8 cellular contexts compared by ENCODE assay signal in genomic region chr12:131783915-131784541, GRCh38. TPM values are rescaled to one million over a fixed set of nuclear protein-coding genes. Genes with fewer than 3 reads are reported as not detected.
A peak's percentile ranks its signal among the peaks of the same experiment; 100 is the strongest.
DNase-seq lines count a peak whose midpoint lies in the region; ATAC-seq and TF ChIP-seq lines count a peak whose summit lies in the region.

No MANE protein-coding gene starts in this region.

- no peaks in the 10 kb centered on the region for H3K9me3 Mint-ChIP-seq in chondrocyte (ENCODE audit: low read depth)
- H3K9me3 Mint-ChIP-seq in stimulated activated memory B cell treated with anti-CD40 and anti-IgM and Interleukin-4, amounts not matched to agents 10 μg/mL and 1 μg/mL and 100 μg/mL, for 72 hours: no peaks in the 10 kb centered on the region
- no peaks in the 10 kb centered on the region for H3K9me3 Mint-ChIP-seq in stimulated activated effector memory CD8-positive, alpha-beta T cell treated with anti-CD3 and anti-CD28 coated beads, Interleukin-12 subunit alpha, Interleukin-12 subunit beta, amount 100 ng/mL, for 72 hours

- H3K36me3 Mint-ChIP-seq in chondrocyte (ENCODE audit: low read depth): peaks cover 13% of the 10 kb centered on the region
- peaks cover 48% of the 10 kb centered on the region for H3K36me3 Mint-ChIP-seq in stimulated activated memory B cell treated with anti-CD40 and anti-IgM and Interleukin-4, amounts not matched to agents 10 μg/mL and 1 μg/mL and 100 μg/mL, for 72 hours
- H3K36me3 Mint-ChIP-seq in stimulated activated effector memory CD8-positive, alpha-beta T cell treated with anti-CD3 and anti-CD28 coated beads, Interleukin-12 subunit alpha, Interleukin-12 subunit beta, amount 100 ng/mL, for 72 hours: peaks cover 88% of the 10 kb centered on the region

- TF ChIP-seq RAD21 in Ishikawa (IDR thresholded peaks at IDR 0.05; ENCODE audit: low read depth): no peak

- TF ChIP-seq EP300 in Ishikawa (IDR thresholded peaks at IDR 0.05; ENCODE audit: borderline replicate concordance): no peak

- no peaks in the 10 kb centered on the region for H3K27me3 Mint-ChIP-seq in chondrocyte (ENCODE audit: low read depth)
- H3K27me3 Mint-ChIP-seq in stimulated activated memory B cell treated with anti-CD40 and anti-IgM and Interleukin-4, amounts not matched to agents 10 μg/mL and 1 μg/mL and 100 μg/mL, for 72 hours: no peaks in the 10 kb centered on the region

- TF ChIP-seq CTCF in chondrocyte (IDR thresholded peaks at IDR 0.05): no peak

- H3K4me1 Mint-ChIP-seq in chondrocyte (ENCODE audit: low read depth): peaks cover 36% of the 10 kb centered on the region
- peaks cover 11% of the 10 kb centered on the region for H3K4me1 Mint-ChIP-seq in stimulated activated memory B cell treated with anti-CD40 and anti-IgM and Interleukin-4, amounts not matched to agents 10 μg/mL and 1 μg/mL and 100 μg/mL, for 72 hours
- H3K4me1 Mint-ChIP-seq in stimulated activated effector memory CD8-positive, alpha-beta T cell treated with anti-CD3 and anti-CD28 coated beads, Interleukin-12 subunit alpha, Interleukin-12 subunit beta, amount 100 ng/mL, for 72 hours: peaks cover 7% of the 10 kb centered on the region

- H3K27ac Mint-ChIP-seq in chondrocyte (ENCODE audit: unreplicated experiment): peak overlapping the region; percentile 98
- peak overlapping the region; percentile 76 for H3K27ac Mint-ChIP-seq in stimulated activated memory B cell treated with anti-CD40 and anti-IgM and Interleukin-4, amounts not matched to agents 10 μg/mL and 1 μg/mL and 100 μg/mL, for 72 hours
- no peak overlapping the region for H3K27ac Mint-ChIP-seq in stimulated activated effector memory CD8-positive, alpha-beta T cell treated with anti-CD3 and anti-CD28 coated beads, Interleukin-12 subunit alpha, Interleukin-12 subunit beta, amount 100 ng/mL, for 72 hours

- peak overlapping the region; percentile 62 for H3K4me3 Mint-ChIP-seq in chondrocyte (ENCODE audit: unreplicated experiment)
- peak overlapping the region; percentile 21 for H3K4me3 Mint-ChIP-seq in stimulated activated memory B cell treated with anti-CD40 and anti-IgM and Interleukin-4, amounts not matched to agents 10 μg/mL and 1 μg/mL and 100 μg/mL, for 72 hours
- H3K4me3 Mint-ChIP-seq in stimulated activated effector memory CD8-positive, alpha-beta T cell treated with anti-CD3 and anti-CD28 coated beads, Interleukin-12 subunit alpha, Interleukin-12 subunit beta, amount 100 ng/mL, for 72 hours: no peak overlapping the region

- DNase-seq in A172 (ENCODE audit: low spot score): peak; percentile 89
- DNase-seq in GM19238 (ENCODE audit: insufficient read length, low spot score): peak; percentile 39
- no peak for DNase-seq in chondrocyte (ENCODE audit: low spot score)
- DNase-seq in stimulated activated effector memory CD8-positive, alpha-beta T cell treated with anti-CD3 and anti-CD28 coated beads, Interleukin-12 subunit alpha, Interleukin-12 subunit beta, amount 100 ng/mL, for 72 hours (ENCODE audit: low spot score in 2 of 2): no peak
- DNase-seq in midbrain (lab: John Stamatoyannopoulos, UW): no peak

- peak; percentile 90 for ATAC-seq in stimulated activated memory B cell treated with anti-CD40 and anti-IgM and Interleukin-4, amounts not matched to agents 10 μg/mL and 1 μg/mL and 100 μg/mL, for 72 hours
- ATAC-seq in stimulated activated effector memory CD8-positive, alpha-beta T cell treated with anti-CD3 and anti-CD28 coated beads, Interleukin-12 subunit alpha, Interleukin-12 subunit beta, amount 100 ng/mL, for 72 hours: no peak
- no peak for ATAC-seq in GM21390 (IDR thresholded peaks at IDR 0.05; ENCODE audit: unreplicated experiment)

TF ChIP-seq in Ishikawa, 13 proteins besides CTCF, POLR2A, EP300 and RAD21:
- TF ChIP-seq NFIC (IDR thresholded peaks at IDR 0.05): no peak
- no peak for TF ChIP-seq FOXM1 (IDR thresholded peaks at IDR 0.05; ENCODE audit: borderline replicate concordance, low read depth)
- TF ChIP-seq EGR1 (IDR thresholded peaks at IDR 0.05): no peak
- no peak for TF ChIP-seq TAF1 (IDR thresholded peaks at IDR 0.05; ENCODE audit: low read depth)
- no peak for TF ChIP-seq TCF12 (IDR thresholded peaks at IDR 0.05; ENCODE audit: low read depth)
- TF ChIP-seq MAX (IDR thresholded peaks at IDR 0.05): peak; percentile 68

RNA-seq across cellular contexts. Expression of gene MMP17, which starts 44.2 kb away (rescaled TPM):
- 3.7 and 5.7 TPM in 2 replicates for total RNA-seq in A172 (2014; rRNA removed; shearing (Covaris generic))
- 1.3 to 2.4 TPM (median 1.3 TPM) in 3 replicates for total RNA-seq in chondrocyte

Comparison
In these comparisons a context has a peak if more than half of its experiments do, and no peak if none do; other contexts are left out.
1. DNase-seq: peak in A172 (single experiment) and GM19238 (single experiment); none in chondrocyte (single experiment), stimulated activated effector memory CD8-positive, alpha-beta T cell treated with anti-CD3 and anti-CD28 coated beads, Interleukin-12 subunit alpha, Interleukin-12 subunit beta, amount 100 ng/mL, for 72 hours (0 of 2) and midbrain (single experiment).